In genomic region chr12:9068600-9068999, GRCh38 we compare ENCODE assay signal across 2 cellular contexts.
TF ChIP-seq lines count a peak whose summit lies in the region.

No MANE protein-coding gene starts in this region.

TF ChIP-seq in HepG2, 621 proteins besides CTCF, POLR2A, EP300 and RAD21:
- TF ChIP-seq AGO2 (optimal IDR thresholded peaks at IDR 0.05; ENCODE audit: low read depth, low read length): peak; percentile 24
- TF ChIP-seq ZBTB44 (CRISPR knock-in tag; IDR thresholded peaks at IDR 0.05): no peak
- TF ChIP-seq ZNF276 (CRISPR knock-in tag; IDR thresholded peaks at IDR 0.05; ENCODE audit: low read depth): no peak
- TF ChIP-seq PAF1 (CRISPR knock-in tag; IDR thresholded peaks at IDR 0.05): peak; percentile 75; the same call in 1 of the 2 replicates
- no peak for TF ChIP-seq BRF2 (CRISPR knock-in tag; IDR thresholded peaks at IDR 0.05)
- TF ChIP-seq SP2 (CRISPR knock-in tag; IDR thresholded peaks at IDR 0.05): no peak
- TF ChIP-seq ZNF451 (CRISPR knock-in tag; IDR thresholded peaks at IDR 0.05): no peak
- TF ChIP-seq ELF1 (CRISPR knock-in tag; IDR thresholded peaks at IDR 0.05): no peak
- peak; percentile 76 for TF ChIP-seq RBM22 (optimal IDR thresholded peaks at IDR 0.05; ENCODE audit: low read length)
- TF ChIP-seq ZNF326 (CRISPR knock-in tag; IDR thresholded peaks at IDR 0.05; ENCODE audit: borderline replicate concordance): no peak
- no peak for TF ChIP-seq KLF9 (CRISPR knock-in tag; IDR thresholded peaks at IDR 0.05; ENCODE audit: low read depth)
- TF ChIP-seq POLR2G (IDR thresholded peaks at IDR 0.05; ENCODE audit: low read depth, low read length): peak; percentile 41; the same call in 1 of the 2 replicates

TF ChIP-seq in HEK293, 187 proteins besides CTCF, POLR2A, EP300 and RAD21:
- TF ChIP-seq ZNF174 (tag by site-specific recombination; IDR thresholded peaks at IDR 0.05) (no peak), ZNF274 (IDR thresholded peaks at IDR 0.05; ENCODE audit: low read length) (no peak), ZNF274 (tag by site-specific recombination; IDR thresholded peaks at IDR 0.05; ENCODE audit: borderline replicate concordance) (no peak), PRDM1 (tag by site-specific recombination; IDR thresholded peaks at IDR 0.05) (0 out of 2 replicates have a peak, but pooled peaks have one; percentile 9), HIC1 (tag by site-specific recombination; IDR thresholded peaks at IDR 0.05) (no peak)
